ENCODE assay signal across 24 cellular contexts in genomic region chr1:70919924-70920323, GRCh38.
"Had no signal": no experiment of that assay in that cellular context is flagged by ENCODE, and none has a peak within 500 bp of the region (broad histone marks: within the 10 kb centered on the region; RNA-seq: fewer than 3 reads in every experiment).

No MANE protein-coding gene starts in this region.

- DNase-seq: stimulated activated CD4-positive, alpha-beta T cell treated with anti-CD3 and anti-CD28 coated beads, Interleukin-2, amount 100 ng/mL, for 48 hours; stimulated activated CD4-positive, alpha-beta T cell treated with anti-CD3 and anti-CD28 coated beads, Interleukin-4, amount 100 ng/mL, for 1 hour; stimulated activated CD4-positive, alpha-beta T cell treated with anti-CD3 and anti-CD28 coated beads, Interleukin-4, amount 100 ng/mL, for 24 hours; stimulated activated CD4-positive, alpha-beta T cell treated with anti-CD3 and anti-CD28 coated beads, Interleukin-4, amount 100 ng/mL, for 4 hours; stimulated activated CD8-positive, alpha-beta memory T cell treated with anti-CD3 and anti-CD28 coated beads, Interleukin-4, amount 100 ng/mL, for 48 hours; stimulated activated naive B cell treated with anti-CD40 and anti-IgM and Interleukin-4, amounts not matched to agents 10 μg/mL and 1 μg/mL and 100 μg/mL, for 72 hours; stimulated activated naive CD4-positive, alpha-beta T cell; stimulated activated naive CD4-positive, alpha-beta T cell treated with Interleukin-2 at 50 U/mL for 16 hours; stimulated activated naive CD8-positive, alpha-beta T cell treated with anti-CD3 and anti-CD28 coated beads, Interleukin-15, amount 100 ng/mL, for 72 hours; stimulated activated naive CD8-positive, alpha-beta T cell treated with anti-CD3 and anti-CD28 coated beads, Interleukin-15, Interleukin-2, amounts not matched to agents 100 U/mL and 50 U/mL, for 24 hours; stomach; substantia nigra; testis; thyroid gland; tibial artery; transverse colon; trophoblast cell; upper lobe of left lung; upper lobe of right lung; uterus had no signal

- H3K27me3 ChIP-seq: stomach, suprapubic skin, testis, thyroid gland, tibial artery, tibial nerve, transverse colon, upper lobe of left lung, upper lobe of right lung, uterus, vagina had no signal

- H3K27ac ChIP-seq: stomach, suprapubic skin, testis, thyroid gland, tibial artery, tibial nerve, transverse colon, upper lobe of left lung, upper lobe of right lung, vagina had no signal

- H3K36me3 ChIP-seq: stomach, suprapubic skin, thoracic aorta, thyroid gland, tibial artery, tibial nerve, transverse colon, upper lobe of left lung, upper lobe of right lung, uterus, vagina had no signal

- H3K4me3 ChIP-seq: stomach, suprapubic skin, testis, thoracic aorta, thyroid gland, tibial artery, tibial nerve, transverse colon, upper lobe of left lung, upper lobe of right lung, uterus, vagina had no signal

- H3K9me3 ChIP-seq: testis, thoracic aorta, thyroid gland, upper lobe of right lung, vagina had no signal
